Comparison of ENCODE assay signal across 19 cellular contexts in the genomic region with DNA sequence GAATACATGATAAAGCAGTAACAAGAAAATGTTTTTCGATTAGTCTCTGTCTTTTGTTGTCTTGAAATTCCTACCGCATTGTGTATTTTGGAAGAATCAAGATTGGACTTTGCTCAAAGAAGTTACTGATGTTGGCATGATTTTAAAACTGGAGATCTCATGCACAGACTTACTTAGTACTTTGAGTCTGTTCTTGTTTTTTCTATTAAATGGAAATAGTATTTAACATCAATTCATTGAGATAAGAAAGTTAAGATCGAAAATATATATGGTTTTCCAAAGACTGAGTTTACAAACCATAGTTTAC. TPM values are rescaled to one million over a fixed set of nuclear protein-coding genes. Genes with fewer than 3 reads are reported as not detected.
DNase-seq lines count a peak whose midpoint lies in the region; FAIRE-seq and TF ChIP-seq lines count a peak whose summit lies in the region.
"Had no signal": no experiment of that assay in that cellular context is flagged by ENCODE, and none has a peak within 500 bp of the region (broad histone marks: within the 10 kb centered on the region; RNA-seq: fewer than 3 reads in every experiment).

No MANE protein-coding gene starts in this region.

- no peak overlapping the region for H2AFZ ChIP-seq in hepatocyte

- TF ChIP-seq POLR2A in esophagus muscularis mucosa (IDR thresholded peaks at IDR 0.05; ENCODE audit: low read depth), result no peak

- WGBS in hepatocyte (ENCODE audit: low lambda C conversion rate, missing lambda C conversion rate), result 79% methylated on average over 3 of the region's 3 CpGs
- 73% methylated on average over 3 of the region's 3 CpGs for WGBS in esophagus muscularis mucosa

- H3K36me3 ChIP-seq in hepatocyte (replicated peaks; ENCODE audit: insufficient read depth, low read depth), result no peaks in the 10 kb centered on the region
- H3K36me3 ChIP-seq in esophagus muscularis mucosa, result peaks cover 0 to 4% (median 1%) of the 10 kb centered on the region in 4 donors
- H3K36me3 ChIP-seq: cardiac muscle cell had no signal

- peak overlapping the region; percentile 86 for H3K4me2 ChIP-seq in hepatocyte

- no peak for TF ChIP-seq EP300 in esophagus muscularis mucosa (IDR thresholded peaks at IDR 0.05)

- no peaks in the 10 kb centered on the region for H3K27me3 ChIP-seq in hepatocyte
- no peaks in the 10 kb centered on the region for H3K27me3 ChIP-seq in esophagus muscularis mucosa
- H3K27me3 ChIP-seq: cardiac muscle cell, foreskin keratinocyte, spleen had no signal

- peaks cover 41% of the 10 kb centered on the region for H3K79me2 ChIP-seq in hepatocyte

- peaks cover 36% of the 10 kb centered on the region for H3K36me3 Mint-ChIP-seq in activated naive CD4-positive, alpha-beta T cell treated with anti-CD3 and anti-CD28 coated beads, Interleukin-2, amount 10 ng/mL, durations not matched to agents 7 days and 5 days
- H3K36me3 Mint-ChIP-seq in type B pancreatic cell (peaks cover 18% of the 10 kb centered on the region), glutamatergic neuron (ENCODE audit: unreplicated experiment) (no peaks in the 10 kb centered on the region)

- DNase-seq in activated naive CD4-positive, alpha-beta T cell treated with anti-CD3 and anti-CD28 coated beads, Interleukin-2, amount 10 ng/mL, durations not matched to agents 7 days and 5 days, result no peak
- DNase-seq in activated naive CD4-positive, alpha-beta T cell treated with Interleukin-2 at 50 U/mL for 16 hours, result no peak
- DNase-seq in RCC 7860 (ENCODE audit: low spot score), result no peak
- no peak for DNase-seq in hepatocyte (ENCODE audit: low spot score)
- no peak for DNase-seq in type B pancreatic cell (ENCODE audit: extremely low spot score, unreplicated experiment)
- DNase-seq in esophagus muscularis mucosa (ENCODE audit: extremely low spot score), result no peak
- DNase-seq in glutamatergic neuron, result no peak
- DNase-seq in activated gamma-delta T cell (lab: John Stamatoyannopoulos, UW), result no peak
- DNase-seq: activated B cell treated with CpG ODN at 0.5 μM for 24 hours; DMS79 treated with DMSO at 0.1 percent for 48 hours; effector memory CD4-positive, alpha-beta T cell; foreskin keratinocyte; KG1; NCI-H146; spleen had no signal

- H3K4me1 ChIP-seq in hepatocyte (ENCODE audit: insufficient read depth) (no peaks in the 10 kb centered on the region), esophagus muscularis mucosa (peaks cover 16 to 33% (median 24%) of the 10 kb centered on the region in 4 donors)

- FAIRE-seq in RCC 7860 (lab: Jason Lieb, UNC), result peak; percentile 4

- CTCF ChIA-PET in activated naive CD4-positive, alpha-beta T cell treated with anti-CD3 and anti-CD28 coated beads, Interleukin-2, amount 10 ng/mL, durations not matched to agents 7 days and 5 days (lab: Charles Lee), result interaction anchor here (1.2 to 6.2 kb wide), 2 partner anchors 21 to 33 kb away, joined by 3 to 42 read pairs; no protein-coding TSS in a partner anchor

- peaks cover 10% of the 10 kb centered on the region for H3K27me3 Mint-ChIP-seq in activated naive CD4-positive, alpha-beta T cell treated with anti-CD3 and anti-CD28 coated beads, Interleukin-2, amount 10 ng/mL, durations not matched to agents 7 days and 5 days
- no peaks in the 10 kb centered on the region for H3K27me3 Mint-ChIP-seq in type B pancreatic cell
- H3K27me3 Mint-ChIP-seq in glutamatergic neuron (ENCODE audit: unreplicated experiment), result no peaks in the 10 kb centered on the region
- H3K27me3 Mint-ChIP-seq: activated B cell treated with CpG ODN at 0.5 μM for 24 hours had no signal

- H3K9me3 Mint-ChIP-seq in activated naive CD4-positive, alpha-beta T cell treated with anti-CD3 and anti-CD28 coated beads, Interleukin-2, amount 10 ng/mL, durations not matched to agents 7 days and 5 days, result no peaks in the 10 kb centered on the region
- no peaks in the 10 kb centered on the region for H3K9me3 Mint-ChIP-seq in type B pancreatic cell
- no peaks in the 10 kb centered on the region for H3K9me3 Mint-ChIP-seq in glutamatergic neuron (ENCODE audit: unreplicated experiment)
- H3K9me3 Mint-ChIP-seq: activated B cell treated with CpG ODN at 0.5 μM for 24 hours, memory B cell had no signal

- H4K20me1 ChIP-seq in hepatocyte (ENCODE audit: insufficient read depth, poor library complexity, severe bottlenecking), result no peaks in the 10 kb centered on the region

- peaks cover 59% of the 10 kb centered on the region for H3K4me1 Mint-ChIP-seq in activated naive CD4-positive, alpha-beta T cell treated with anti-CD3 and anti-CD28 coated beads, Interleukin-2, amount 10 ng/mL, durations not matched to agents 7 days and 5 days
- peaks cover 25% of the 10 kb centered on the region for H3K4me1 Mint-ChIP-seq in type B pancreatic cell (ENCODE audit: unreplicated experiment)
- H3K4me1 Mint-ChIP-seq in glutamatergic neuron (ENCODE audit: low read depth, unreplicated experiment), result peaks cover 8% of the 10 kb centered on the region

- H3K4me3 ChIP-seq in hepatocyte, result no peak overlapping the region
- no peak overlapping the region for H3K4me3 ChIP-seq in esophagus muscularis mucosa
- H3K4me3 ChIP-seq: cardiac muscle cell had no signal

- H3K9me2 ChIP-seq in hepatocyte (replicated peaks; ENCODE audit: insufficient read depth), result no peaks in the 10 kb centered on the region

- intact Hi-C loops in esophagus muscularis mucosa (cut with DNase I), result no loop called here

- no peak overlapping the region for H3K27ac ChIP-seq in hepatocyte
- no peak overlapping the region for H3K27ac ChIP-seq in esophagus muscularis mucosa (replicated peaks in 1 of 4)
- H3K27ac ChIP-seq: cardiac muscle cell, foreskin keratinocyte, spleen had no signal

- H3K9me3 ChIP-seq in hepatocyte (ENCODE audit: low read depth) (no peaks in the 10 kb centered on the region), esophagus muscularis mucosa (no peaks in the 10 kb centered on the region)
- H3K9me3 ChIP-seq: spleen had no signal

- H3K4me3 Mint-ChIP-seq in activated naive CD4-positive, alpha-beta T cell treated with anti-CD3 and anti-CD28 coated beads, Interleukin-2, amount 10 ng/mL, durations not matched to agents 7 days and 5 days, result peak overlapping the region; percentile 37
- H3K4me3 Mint-ChIP-seq in type B pancreatic cell (peak overlapping the region; percentile 64), glutamatergic neuron (ENCODE audit: unreplicated experiment) (no peak overlapping the region)

- TF ChIP-seq CTCF in hepatocyte (IDR thresholded peaks at IDR 0.05; ENCODE audit: poor library complexity), result no peak
- TF ChIP-seq CTCF in type B pancreatic cell (conservative IDR thresholded peaks at IDR 0.05), result no peak
- TF ChIP-seq CTCF in esophagus muscularis mucosa (IDR thresholded peaks at IDR 0.05), result no peak
- no peak for TF ChIP-seq CTCF in glutamatergic neuron (IDR thresholded peaks at IDR 0.05; ENCODE audit: partially characterized antibody, unreplicated experiment)

- H3K27ac Mint-ChIP-seq in activated naive CD4-positive, alpha-beta T cell treated with anti-CD3 and anti-CD28 coated beads, Interleukin-2, amount 10 ng/mL, durations not matched to agents 7 days and 5 days, result no peak overlapping the region
- no peak overlapping the region for H3K27ac Mint-ChIP-seq in type B pancreatic cell
- H3K27ac Mint-ChIP-seq in glutamatergic neuron (ENCODE audit: unreplicated experiment), result no peak overlapping the region
- H3K27ac Mint-ChIP-seq: memory B cell had no signal

RNA-seq across cellular contexts. Expression of a gene that starts 2.6 kb away (rescaled TPM):
- 34.2 and 36.2 TPM in 2 replicates for total RNA-seq in hepatocyte
- polyA plus RNA-seq in hepatocyte, result 18.0 and 25.6 TPM in 2 replicates
- 32.7 and 40.2 TPM in 2 replicates for total RNA-seq in type B pancreatic cell (ENCODE audit: low replicate concordance)
- total RNA-seq in esophagus muscularis mucosa, result 10 to 100 TPM in 3 of 4 donors, 1 to 10 TPM in 1; 6.5 to 15.0 (median 12.2) TPM
- 35.9 TPM for total RNA-seq in glutamatergic neuron (ENCODE audit: unreplicated experiment)

RNA-seq across cellular contexts. Expression of a gene that starts 17.3 kb away (rescaled TPM):
- total RNA-seq in hepatocyte (1.9 and 2.1 TPM in 2 replicates), type B pancreatic cell (ENCODE audit: low replicate concordance) (4.8 and 14.8 TPM in 2 replicates), esophagus muscularis mucosa (1 to 10 TPM in 2 of 4 donors, under 1 TPM in 2; 0.83 to 4.0 (median 1.3) TPM), glutamatergic neuron (ENCODE audit: unreplicated experiment) (819 TPM)
- 0.51 and 1.9 TPM in 2 replicates for polyA plus RNA-seq in hepatocyte
- total RNA-seq: activated B cell treated with CpG ODN at 0.5 μM for 24 hours, NCI-H460, osteocyte, spleen had no signal
- polyA plus RNA-seq: spleen had no signal

RNA-seq across cellular contexts. Expression of a gene that starts 53.1 kb away (rescaled TPM):
- total RNA-seq in hepatocyte (0.24 TPM in 1 of 2 replicates, not detected in the other), type B pancreatic cell (ENCODE audit: low replicate concordance) (0.48 TPM in 1 of 2 replicates, not detected in the other), esophagus muscularis mucosa (not detected), glutamatergic neuron (ENCODE audit: unreplicated experiment) (not detected)
- 0.06 TPM in 1 of 2 replicates, not detected in the other for polyA plus RNA-seq in hepatocyte
- total RNA-seq: activated B cell treated with CpG ODN at 0.5 μM for 24 hours, cardiac muscle cell, foreskin keratinocyte, osteocyte, spleen had no signal
- polyA plus RNA-seq: cardiac muscle cell, spleen had no signal

Comparison
In these comparisons a context has a peak if more than half of its experiments do, and no peak if none do; other contexts are left out.
1. RNA of a gene that starts 17.3 kb away (total RNA-seq): 819 TPM in glutamatergic neuron (single experiment); 4.8 to 14.8 TPM in type B pancreatic cell, 1.9 to 2.1 TPM in hepatocyte and 0.83 to 4.0 TPM in esophagus muscularis mucosa; every median in the first group is over 10 times any median in the second.